Comparison of ENCODE assay signal across 8 cellular contexts in genomic region chr1:52552236-52552504, GRCh38. TPM values are rescaled to one million over a fixed set of nuclear protein-coding genes. Genes with fewer than 3 reads are reported as not detected.
DNase-seq lines count a peak whose midpoint lies in the region; ATAC-seq and TF ChIP-seq lines count a peak whose summit lies in the region.

No MANE protein-coding gene starts in this region.

- TF ChIP-seq CTCF in GM10248 (IDR thresholded peaks at IDR 0.05; ENCODE audit: control extremely low read depth, extremely low read depth, low read depth, missing control alignments) (no peak), natural killer cell (IDR thresholded peaks at IDR 0.05) (no peak)

- TF ChIP-seq POLR2A in erythroblast (IDR thresholded peaks at IDR 0.05; ENCODE audit: low read length) = no peak

- intact Hi-C loops in natural killer cell (cut with micrococcal nuclease) = loop anchor here (1.0 to 5.0 kb wide), 5 partner anchors 51 to 186 kb away; partner anchors contain the start of genes CC2D1B, GPX7, ORC1 and PRPF38A

- peak; percentile 33 for DNase-seq in GM10248 (ENCODE audit: extremely low spot score)
- peak; percentile 74 for DNase-seq in NCI-H82 (lab: John Stamatoyannopoulos, UW)
- peak; percentile 19 to 38 (median 36) for DNase-seq in activated CD8-positive, alpha-beta memory T cell treated with anti-CD3 and anti-CD28 coated beads for 48 hours (ENCODE audit: low read depth in 2 of 3, low spot score in 2 of 3)
- peak; percentile 60 to 76 for DNase-seq in erythroblast (lab: John Stamatoyannopoulos, UW)
- peak; percentile 64 for DNase-seq in natural killer cell
- peak; percentile 70 for DNase-seq in stimulated activated naive CD8-positive, alpha-beta T cell treated with anti-CD3 and anti-CD28 coated beads, Interleukin-15, Interleukin-2, amounts not matched to agents 100 U/mL and 50 U/mL, for 24 hours
- no peak for DNase-seq in superior temporal gyrus (ENCODE audit: extremely low spot score)

- CTCF ChIA-PET in GM10248 (lab: Yijun Ruan, JAX) = no interaction called here

- no peaks in the 10 kb centered on the region for H3K27me3 Mint-ChIP-seq in natural killer cell (ENCODE audit: low read depth in 2 of 2)

- H3K4me3 Mint-ChIP-seq in natural killer cell = no peak overlapping the region

- peaks cover 25 to 29% of the 10 kb centered on the region in 2 donors for H3K4me1 Mint-ChIP-seq in natural killer cell

- ATAC-seq in HG02852 (IDR thresholded peaks at IDR 0.05; ENCODE audit: unreplicated experiment) (peak; percentile 31), natural killer cell (peak; percentile 39 to 63 (median 42))
- peak; percentile 29 for ATAC-seq in stimulated activated naive CD8-positive, alpha-beta T cell treated with anti-CD3 and anti-CD28 coated beads, Interleukin-15, Interleukin-2, amounts not matched to agents 100 U/mL and 50 U/mL, for 24 hours

- POLR2A ChIA-PET in GM10248 (lab: Yijun Ruan, JAX) = no interaction called here

- H3K9me3 Mint-ChIP-seq in natural killer cell = no peaks in the 10 kb centered on the region

- H3K27ac Mint-ChIP-seq in natural killer cell = no peak overlapping the region

- H3K36me3 Mint-ChIP-seq in natural killer cell = no peaks in the 10 kb centered on the region

RNA-seq across cellular contexts. Expression of gene TUT4, which starts 0.7 kb away (rescaled TPM):
- 100 to 1,000 TPM; 124 to 156 (median 125) TPM for total RNA-seq in natural killer cell

RNA-seq across cellular contexts. Expression of gene GPX7, which starts 50.0 kb away (rescaled TPM):
- 10 to 100 TPM in 2 of 3 donors, 1 to 10 TPM in 1; 9.7 to 10.6 (median 10.2) TPM for total RNA-seq in natural killer cell
